In the genomic region with DNA sequence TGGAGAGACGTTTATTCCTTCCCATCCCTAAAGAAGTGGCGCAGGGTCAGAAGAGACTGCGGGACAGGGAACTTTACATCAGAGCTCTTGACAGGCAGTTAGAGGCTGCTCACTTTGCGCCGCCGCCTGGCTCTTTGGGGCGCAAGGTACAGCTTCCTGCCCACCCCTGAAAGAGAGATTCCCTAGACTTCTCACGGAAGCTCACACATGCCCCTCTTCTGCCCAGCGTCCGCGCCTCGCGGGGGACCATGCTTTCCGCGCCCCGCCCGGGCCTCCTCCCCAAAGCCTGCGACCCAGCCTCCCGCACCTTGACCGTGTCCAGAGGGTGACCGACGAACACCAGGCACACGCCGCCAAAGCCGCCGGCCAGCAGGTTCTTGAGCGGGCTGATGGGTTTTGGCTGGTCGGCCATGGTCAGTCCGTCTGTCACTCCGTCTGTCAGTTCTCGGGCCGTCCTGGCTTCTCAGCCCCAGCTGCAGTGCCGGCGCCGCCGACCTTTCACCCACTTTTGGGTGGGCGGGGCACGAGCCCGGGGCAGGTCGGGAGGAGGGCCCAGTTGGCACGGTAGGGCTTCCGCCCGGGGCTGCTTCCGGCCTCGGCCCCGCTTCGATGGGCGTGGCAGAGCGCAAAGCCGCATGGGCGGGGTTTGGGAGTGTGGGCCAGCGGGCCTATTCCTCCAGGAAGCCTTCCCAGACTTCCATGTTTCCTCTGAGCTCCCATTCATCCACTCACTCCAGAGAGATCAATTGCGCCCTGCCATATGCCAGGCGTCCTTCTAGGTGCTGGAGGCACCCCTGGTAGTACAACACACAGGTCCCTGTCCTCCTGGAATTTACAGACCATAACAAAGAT, we compare ENCODE assay signal across 1 cellular context.
TF ChIP-seq lines count a peak whose summit lies in the region.

A gene with protein sequence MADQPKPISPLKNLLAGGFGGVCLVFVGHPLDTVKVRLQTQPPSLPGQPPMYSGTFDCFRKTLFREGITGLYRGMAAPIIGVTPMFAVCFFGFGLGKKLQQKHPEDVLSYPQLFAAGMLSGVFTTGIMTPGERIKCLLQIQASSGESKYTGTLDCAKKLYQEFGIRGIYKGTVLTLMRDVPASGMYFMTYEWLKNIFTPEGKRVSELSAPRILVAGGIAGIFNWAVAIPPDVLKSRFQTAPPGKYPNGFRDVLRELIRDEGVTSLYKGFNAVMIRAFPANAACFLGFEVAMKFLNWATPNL (minus strand): TSS at position 500 of the 852 bp plus-strand sequence. CDS start 88 bp downstream, at position 412.

TF ChIP-seq in HEK293, 187 proteins besides CTCF, POLR2A, EP300 and RAD21 (continued from another document and continues in another):
- TF ChIP-seq, protein P1, sequence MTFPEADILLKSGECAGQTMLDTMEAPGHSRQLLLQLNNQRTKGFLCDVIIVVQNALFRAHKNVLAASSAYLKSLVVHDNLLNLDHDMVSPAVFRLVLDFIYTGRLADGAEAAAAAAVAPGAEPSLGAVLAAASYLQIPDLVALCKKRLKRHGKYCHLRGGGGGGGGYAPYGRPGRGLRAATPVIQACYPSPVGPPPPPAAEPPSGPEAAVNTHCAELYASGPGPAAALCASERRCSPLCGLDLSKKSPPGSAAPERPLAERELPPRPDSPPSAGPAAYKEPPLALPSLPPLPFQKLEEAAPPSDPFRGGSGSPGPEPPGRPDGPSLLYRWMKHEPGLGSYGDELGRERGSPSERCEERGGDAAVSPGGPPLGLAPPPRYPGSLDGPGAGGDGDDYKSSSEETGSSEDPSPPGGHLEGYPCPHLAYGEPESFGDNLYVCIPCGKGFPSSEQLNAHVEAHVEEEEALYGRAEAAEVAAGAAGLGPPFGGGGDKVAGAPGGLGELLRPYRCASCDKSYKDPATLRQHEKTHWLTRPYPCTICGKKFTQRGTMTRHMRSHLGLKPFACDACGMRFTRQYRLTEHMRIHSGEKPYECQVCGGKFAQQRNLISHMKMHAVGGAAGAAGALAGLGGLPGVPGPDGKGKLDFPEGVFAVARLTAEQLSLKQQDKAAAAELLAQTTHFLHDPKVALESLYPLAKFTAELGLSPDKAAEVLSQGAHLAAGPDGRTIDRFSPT (tag by site-specific recombination; IDR thresholded peaks at IDR 0.05): peak; percentile 98
- TF ChIP-seq KLF9 (tag by site-specific recombination; IDR thresholded peaks at IDR 0.05; ENCODE audit: low read depth) (peak; percentile 98), ZEB2 (tag by site-specific recombination; IDR thresholded peaks at IDR 0.05) (0 out of 2 replicates have a peak, but pooled peaks have one; percentile 51), SP3 (tag by site-specific recombination; IDR thresholded peaks at IDR 0.05) (peak; percentile 86), ZNF114 (tag by site-specific recombination; IDR thresholded peaks at IDR 0.05) (no peak), ZNF521 (tag by site-specific recombination; IDR thresholded peaks at IDR 0.05) (no peak), ZNF785 (tag by site-specific recombination; IDR thresholded peaks at IDR 0.05) (no peak), ZBTB8A (tag by site-specific recombination; IDR thresholded peaks at IDR 0.05) (peak; percentile 66), ZNF202 (tag by site-specific recombination; IDR thresholded peaks at IDR 0.05; ENCODE audit: borderline replicate concordance) (no peak), ZNF266 (tag by site-specific recombination; IDR thresholded peaks at IDR 0.05; ENCODE audit: low read depth) (no peak), ZNF560 (tag by site-specific recombination; IDR thresholded peaks at IDR 0.05; ENCODE audit: borderline replicate concordance) (peak; percentile 39; the same call in 1 of the 2 replicates), GLIS1 (tag by site-specific recombination; IDR thresholded peaks at IDR 0.05) (peak; percentile 58), ZNF394 (tag by site-specific recombination; IDR thresholded peaks at IDR 0.05; ENCODE audit: borderline replicate concordance) (no peak), ZNF629 (tag by site-specific recombination; IDR thresholded peaks at IDR 0.05) (0 out of 2 replicates have a peak, but pooled peaks have one; percentile 9), IKZF3 (tag by site-specific recombination; IDR thresholded peaks at IDR 0.05) (peak; percentile 68), BCL11A (tag by site-specific recombination; IDR thresholded peaks at IDR 0.05; ENCODE audit: low read depth) (peak; percentile 61; the same call in 1 of the 2 replicates), GFI1B (tag by site-specific recombination; IDR thresholded peaks at IDR 0.05) (no peak), ZNF777 (tag by site-specific recombination; IDR thresholded peaks at IDR 0.05; ENCODE audit: borderline replicate concordance) (peak; percentile 41; the same call in 1 of the 2 replicates), EGR2 (tag by site-specific recombination; IDR thresholded peaks at IDR 0.05; ENCODE audit: low read depth) (peak; percentile 31; the same call in 1 of the 2 replicates), KLF16 (tag by site-specific recombination; IDR thresholded peaks at IDR 0.05) (peak; percentile 80), ZBTB20 (tag by site-specific recombination; IDR thresholded peaks at IDR 0.05) (peak; percentile 70), ZNF48 (tag by site-specific recombination; IDR thresholded peaks at IDR 0.05) (no peak), ZNF623 (tag by site-specific recombination; IDR thresholded peaks at IDR 0.05) (no peak), ZNF146 (tag by site-specific recombination; IDR thresholded peaks at IDR 0.05) (no peak)
- TF ChIP-seq, protein P2, sequence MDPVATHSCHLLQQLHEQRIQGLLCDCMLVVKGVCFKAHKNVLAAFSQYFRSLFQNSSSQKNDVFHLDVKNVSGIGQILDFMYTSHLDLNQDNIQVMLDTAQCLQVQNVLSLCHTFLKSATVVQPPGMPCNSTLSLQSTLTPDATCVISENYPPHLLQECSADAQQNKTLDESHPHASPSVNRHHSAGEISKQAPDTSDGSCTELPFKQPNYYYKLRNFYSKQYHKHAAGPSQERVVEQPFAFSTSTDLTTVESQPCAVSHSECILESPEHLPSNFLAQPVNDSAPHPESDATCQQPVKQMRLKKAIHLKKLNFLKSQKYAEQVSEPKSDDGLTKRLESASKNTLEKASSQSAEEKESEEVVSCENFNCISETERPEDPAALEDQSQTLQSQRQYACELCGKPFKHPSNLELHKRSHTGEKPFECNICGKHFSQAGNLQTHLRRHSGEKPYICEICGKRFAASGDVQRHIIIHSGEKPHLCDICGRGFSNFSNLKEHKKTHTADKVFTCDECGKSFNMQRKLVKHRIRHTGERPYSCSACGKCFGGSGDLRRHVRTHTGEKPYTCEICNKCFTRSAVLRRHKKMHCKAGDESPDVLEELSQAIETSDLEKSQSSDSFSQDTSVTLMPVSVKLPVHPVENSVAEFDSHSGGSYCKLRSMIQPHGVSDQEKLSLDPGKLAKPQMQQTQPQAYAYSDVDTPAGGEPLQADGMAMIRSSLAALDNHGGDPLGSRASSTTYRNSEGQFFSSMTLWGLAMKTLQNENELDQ (tag by site-specific recombination; IDR thresholded peaks at IDR 0.05; ENCODE audit: low read depth): no peak
- TF ChIP-seq, protein P3, sequence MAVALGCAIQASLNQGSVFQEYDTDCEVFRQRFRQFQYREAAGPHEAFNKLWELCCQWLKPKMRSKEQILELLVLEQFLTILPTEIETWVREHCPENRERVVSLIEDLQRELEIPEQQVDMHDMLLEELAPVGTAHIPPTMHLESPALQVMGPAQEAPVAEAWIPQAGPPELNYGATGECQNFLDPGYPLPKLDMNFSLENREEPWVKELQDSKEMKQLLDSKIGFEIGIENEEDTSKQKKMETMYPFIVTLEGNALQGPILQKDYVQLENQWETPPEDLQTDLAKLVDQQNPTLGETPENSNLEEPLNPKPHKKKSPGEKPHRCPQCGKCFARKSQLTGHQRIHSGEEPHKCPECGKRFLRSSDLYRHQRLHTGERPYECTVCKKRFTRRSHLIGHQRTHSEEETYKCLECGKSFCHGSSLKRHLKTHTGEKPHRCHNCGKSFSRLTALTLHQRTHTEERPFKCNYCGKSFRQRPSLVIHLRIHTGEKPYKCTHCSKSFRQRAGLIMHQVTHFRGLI (tag by site-specific recombination; IDR thresholded peaks at IDR 0.05): peak; percentile 77; the same call in 1 of the 2 replicates
- TF ChIP-seq, protein P4, sequence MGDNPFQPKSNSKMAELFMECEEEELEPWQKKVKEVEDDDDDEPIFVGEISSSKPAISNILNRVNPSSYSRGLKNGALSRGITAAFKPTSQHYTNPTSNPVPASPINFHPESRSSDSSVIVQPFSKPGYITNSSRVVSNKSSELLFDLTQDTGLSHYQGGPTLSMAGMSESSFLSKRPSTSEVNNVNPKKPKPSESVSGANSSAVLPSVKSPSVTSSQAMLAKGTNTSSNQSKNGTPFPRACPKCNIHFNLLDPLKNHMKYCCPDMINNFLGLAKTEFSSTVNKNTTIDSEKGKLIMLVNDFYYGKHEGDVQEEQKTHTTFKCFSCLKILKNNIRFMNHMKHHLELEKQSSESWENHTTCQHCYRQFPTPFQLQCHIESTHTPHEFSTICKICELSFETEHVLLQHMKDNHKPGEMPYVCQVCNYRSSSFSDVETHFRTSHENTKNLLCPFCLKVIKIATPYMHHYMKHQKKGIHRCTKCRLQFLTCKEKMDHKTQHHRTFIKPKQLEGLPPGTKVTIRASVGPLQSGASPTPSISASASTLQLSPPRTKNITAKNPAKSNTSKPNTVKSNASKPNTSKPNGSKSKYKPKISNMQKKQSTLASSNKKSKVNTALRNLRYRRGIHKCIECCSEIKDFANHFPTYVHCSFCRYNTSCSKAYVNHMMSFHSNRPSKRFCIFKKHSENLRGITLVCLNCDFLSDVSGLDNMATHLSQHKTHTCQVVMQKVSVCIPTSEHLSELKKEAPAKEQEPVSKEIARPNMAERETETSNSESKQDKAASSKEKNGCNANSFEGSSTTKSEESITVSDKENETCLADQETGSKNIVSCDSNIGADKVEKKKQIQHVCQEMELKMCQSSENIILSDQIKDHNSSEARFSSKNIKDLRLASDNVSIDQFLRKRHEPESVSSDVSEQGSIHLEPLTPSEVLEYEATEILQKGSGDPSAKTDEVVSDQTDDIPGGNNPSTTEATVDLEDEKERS (tag by site-specific recombination; IDR thresholded peaks at IDR 0.05): 0 out of 2 replicates have a peak, but pooled peaks have one; percentile 5
- TF ChIP-seq, protein P5, sequence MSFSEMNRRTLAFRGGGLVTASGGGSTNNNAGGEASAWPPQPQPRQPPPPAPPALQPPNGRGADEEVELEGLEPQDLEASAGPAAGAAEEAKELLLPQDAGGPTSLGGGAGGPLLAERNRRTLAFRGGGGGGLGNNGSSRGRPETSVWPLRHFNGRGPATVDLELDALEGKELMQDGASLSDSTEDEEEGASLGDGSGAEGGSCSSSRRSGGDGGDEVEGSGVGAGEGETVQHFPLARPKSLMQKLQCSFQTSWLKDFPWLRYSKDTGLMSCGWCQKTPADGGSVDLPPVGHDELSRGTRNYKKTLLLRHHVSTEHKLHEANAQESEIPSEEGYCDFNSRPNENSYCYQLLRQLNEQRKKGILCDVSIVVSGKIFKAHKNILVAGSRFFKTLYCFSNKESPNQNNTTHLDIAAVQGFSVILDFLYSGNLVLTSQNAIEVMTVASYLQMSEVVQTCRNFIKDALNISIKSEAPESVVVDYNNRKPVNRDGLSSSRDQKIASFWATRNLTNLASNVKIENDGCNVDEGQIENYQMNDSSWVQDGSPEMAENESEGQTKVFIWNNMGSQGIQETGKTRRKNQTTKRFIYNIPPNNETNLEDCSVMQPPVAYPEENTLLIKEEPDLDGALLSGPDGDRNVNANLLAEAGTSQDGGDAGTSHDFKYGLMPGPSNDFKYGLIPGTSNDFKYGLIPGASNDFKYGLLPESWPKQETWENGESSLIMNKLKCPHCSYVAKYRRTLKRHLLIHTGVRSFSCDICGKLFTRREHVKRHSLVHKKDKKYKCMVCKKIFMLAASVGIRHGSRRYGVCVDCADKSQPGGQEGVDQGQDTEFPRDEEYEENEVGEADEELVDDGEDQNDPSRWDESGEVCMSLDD (tag by site-specific recombination; IDR thresholded peaks at IDR 0.05): 0 out of 2 replicates have a peak, but pooled peaks have one; percentile 33
- TF ChIP-seq, protein P6, sequence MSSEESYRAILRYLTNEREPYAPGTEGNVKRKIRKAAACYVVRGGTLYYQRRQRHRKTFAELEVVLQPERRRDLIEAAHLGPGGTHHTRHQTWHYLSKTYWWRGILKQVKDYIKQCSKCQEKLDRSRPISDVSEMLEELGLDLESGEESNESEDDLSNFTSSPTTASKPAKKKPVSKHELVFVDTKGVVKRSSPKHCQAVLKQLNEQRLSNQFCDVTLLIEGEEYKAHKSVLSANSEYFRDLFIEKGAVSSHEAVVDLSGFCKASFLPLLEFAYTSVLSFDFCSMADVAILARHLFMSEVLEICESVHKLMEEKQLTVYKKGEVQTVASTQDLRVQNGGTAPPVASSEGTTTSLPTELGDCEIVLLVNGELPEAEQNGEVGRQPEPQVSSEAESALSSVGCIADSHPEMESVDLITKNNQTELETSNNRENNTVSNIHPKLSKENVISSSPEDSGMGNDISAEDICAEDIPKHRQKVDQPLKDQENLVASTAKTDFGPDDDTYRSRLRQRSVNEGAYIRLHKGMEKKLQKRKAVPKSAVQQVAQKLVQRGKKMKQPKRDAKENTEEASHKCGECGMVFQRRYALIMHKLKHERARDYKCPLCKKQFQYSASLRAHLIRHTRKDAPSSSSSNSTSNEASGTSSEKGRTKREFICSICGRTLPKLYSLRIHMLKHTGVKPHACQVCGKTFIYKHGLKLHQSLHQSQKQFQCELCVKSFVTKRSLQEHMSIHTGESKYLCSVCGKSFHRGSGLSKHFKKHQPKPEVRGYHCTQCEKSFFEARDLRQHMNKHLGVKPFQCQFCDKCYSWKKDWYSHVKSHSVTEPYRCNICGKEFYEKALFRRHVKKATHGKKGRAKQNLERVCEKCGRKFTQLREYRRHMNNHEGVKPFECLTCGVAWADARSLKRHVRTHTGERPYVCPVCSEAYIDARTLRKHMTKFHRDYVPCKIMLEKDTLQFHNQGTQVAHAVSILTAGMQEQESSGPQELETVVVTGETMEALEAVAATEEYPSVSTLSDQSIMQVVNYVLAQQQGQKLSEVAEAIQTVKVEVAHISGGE (tag by site-specific recombination; conservative IDR thresholded peaks at IDR 0.05; ENCODE audit: low read depth): peak; percentile 77
- TF ChIP-seq, protein P7, sequence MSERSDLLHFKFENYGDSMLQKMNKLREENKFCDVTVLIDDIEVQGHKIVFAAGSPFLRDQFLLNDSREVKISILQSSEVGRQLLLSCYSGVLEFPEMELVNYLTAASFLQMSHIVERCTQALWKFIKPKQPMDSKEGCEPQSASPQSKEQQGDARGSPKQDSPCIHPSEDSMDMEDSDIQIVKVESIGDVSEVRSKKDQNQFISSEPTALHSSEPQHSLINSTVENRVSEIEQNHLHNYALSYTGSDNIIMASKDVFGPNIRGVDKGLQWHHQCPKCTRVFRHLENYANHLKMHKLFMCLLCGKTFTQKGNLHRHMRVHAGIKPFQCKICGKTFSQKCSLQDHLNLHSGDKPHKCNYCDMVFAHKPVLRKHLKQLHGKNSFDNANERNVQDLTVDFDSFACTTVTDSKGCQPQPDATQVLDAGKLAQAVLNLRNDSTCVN (tag by site-specific recombination; optimal IDR thresholded peaks at IDR 0.05): peak; percentile 65
- TF ChIP-seq, protein P8, sequence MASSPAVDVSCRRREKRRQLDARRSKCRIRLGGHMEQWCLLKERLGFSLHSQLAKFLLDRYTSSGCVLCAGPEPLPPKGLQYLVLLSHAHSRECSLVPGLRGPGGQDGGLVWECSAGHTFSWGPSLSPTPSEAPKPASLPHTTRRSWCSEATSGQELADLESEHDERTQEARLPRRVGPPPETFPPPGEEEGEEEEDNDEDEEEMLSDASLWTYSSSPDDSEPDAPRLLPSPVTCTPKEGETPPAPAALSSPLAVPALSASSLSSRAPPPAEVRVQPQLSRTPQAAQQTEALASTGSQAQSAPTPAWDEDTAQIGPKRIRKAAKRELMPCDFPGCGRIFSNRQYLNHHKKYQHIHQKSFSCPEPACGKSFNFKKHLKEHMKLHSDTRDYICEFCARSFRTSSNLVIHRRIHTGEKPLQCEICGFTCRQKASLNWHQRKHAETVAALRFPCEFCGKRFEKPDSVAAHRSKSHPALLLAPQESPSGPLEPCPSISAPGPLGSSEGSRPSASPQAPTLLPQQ (tag by site-specific recombination; IDR thresholded peaks at IDR 0.05): peak; percentile 18; the same call in 1 of the 2 replicates
